In the genomic region with DNA sequence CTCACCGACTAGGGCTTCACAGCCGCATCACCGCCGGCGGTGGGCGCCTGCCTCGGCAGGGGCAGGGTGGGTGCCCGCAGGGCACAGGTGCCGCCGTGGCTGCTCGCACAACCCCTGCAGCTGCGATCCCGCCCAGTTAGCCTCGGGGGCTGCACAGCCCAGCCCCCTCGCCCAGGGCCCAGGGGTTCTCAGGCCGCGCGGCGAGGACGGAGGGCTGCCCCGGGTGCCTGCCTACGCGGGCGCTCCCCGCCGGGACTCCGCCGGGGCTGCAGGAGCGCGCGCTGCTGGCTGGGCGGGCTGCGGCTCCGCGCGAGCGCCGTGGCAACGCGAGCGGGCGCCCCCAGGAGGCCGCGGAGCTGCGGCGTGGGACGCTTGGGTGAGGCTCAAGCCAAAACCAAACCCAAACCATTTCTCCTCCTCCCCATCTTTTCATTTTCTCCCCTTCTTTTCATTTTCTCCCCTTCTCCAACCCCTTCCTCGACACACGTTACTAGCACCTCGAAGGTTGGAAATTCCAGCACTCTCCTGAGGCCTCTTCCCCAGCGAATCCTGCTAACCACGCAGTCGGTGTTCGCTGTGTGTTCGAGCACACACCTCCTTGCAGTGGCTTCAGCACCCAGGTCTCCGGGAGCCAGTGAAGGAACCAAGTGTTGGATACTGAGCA, we compare ENCODE assay signal across 8 cellular contexts. TPM values are rescaled to one million over a fixed set of nuclear protein-coding genes. Genes with fewer than 3 reads are reported as not detected.
DNase-seq lines count a peak whose midpoint lies in the region; FAIRE-seq and TF ChIP-seq lines count a peak whose summit lies in the region.

A gene with protein sequence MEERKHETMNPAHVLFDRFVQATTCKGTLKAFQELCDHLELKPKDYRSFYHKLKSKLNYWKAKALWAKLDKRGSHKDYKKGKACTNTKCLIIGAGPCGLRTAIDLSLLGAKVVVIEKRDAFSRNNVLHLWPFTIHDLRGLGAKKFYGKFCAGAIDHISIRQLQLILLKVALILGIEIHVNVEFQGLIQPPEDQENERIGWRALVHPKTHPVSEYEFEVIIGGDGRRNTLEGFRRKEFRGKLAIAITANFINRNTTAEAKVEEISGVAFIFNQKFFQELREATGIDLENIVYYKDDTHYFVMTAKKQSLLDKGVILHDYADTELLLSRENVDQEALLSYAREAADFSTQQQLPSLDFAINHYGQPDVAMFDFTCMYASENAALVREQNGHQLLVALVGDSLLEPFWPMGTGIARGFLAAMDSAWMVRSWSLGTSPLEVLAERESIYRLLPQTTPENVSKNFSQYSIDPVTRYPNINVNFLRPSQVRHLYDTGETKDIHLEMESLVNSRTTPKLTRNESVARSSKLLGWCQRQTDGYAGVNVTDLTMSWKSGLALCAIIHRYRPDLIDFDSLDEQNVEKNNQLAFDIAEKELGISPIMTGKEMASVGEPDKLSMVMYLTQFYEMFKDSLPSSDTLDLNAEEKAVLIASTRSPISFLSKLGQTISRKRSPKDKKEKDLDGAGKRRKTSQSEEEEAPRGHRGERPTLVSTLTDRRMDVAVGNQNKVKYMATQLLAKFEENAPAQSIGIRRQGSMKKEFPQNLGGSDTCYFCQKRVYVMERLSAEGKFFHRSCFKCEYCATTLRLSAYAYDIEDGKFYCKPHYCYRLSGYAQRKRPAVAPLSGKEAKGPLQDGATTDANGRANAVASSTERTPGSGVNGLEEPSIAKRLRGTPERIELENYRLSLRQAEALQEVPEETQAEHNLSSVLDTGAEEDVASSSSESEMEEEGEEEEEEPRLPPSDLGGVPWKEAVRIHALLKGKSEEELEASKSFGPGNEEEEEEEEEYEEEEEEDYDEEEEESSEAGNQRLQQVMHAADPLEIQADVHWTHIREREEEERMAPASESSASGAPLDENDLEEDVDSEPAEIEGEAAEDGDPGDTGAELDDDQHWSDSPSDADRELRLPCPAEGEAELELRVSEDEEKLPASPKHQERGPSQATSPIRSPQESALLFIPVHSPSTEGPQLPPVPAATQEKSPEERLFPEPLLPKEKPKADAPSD (N-terminal part only) (minus strand): TSS at position 286 of the 664 bp plus-strand sequence. CDS start 117,749 bp downstream, outside the sequence.

- H4K8ac ChIP-seq in H1 (ENCODE audit: extremely low read depth, insufficient read depth, low read length): peak within 1 kb of the TSS; percentile 17

- POLR2A ChIA-PET in BJ (lab: Charles Lee): no interaction called here
- POLR2A ChIA-PET in H1 (lab: Charles Lee; ENCODE audit: partially characterized antibody): interaction anchor here (1.5 kb wide), 1 partner anchor 53 kb away, joined by 6 read pairs; a partner anchor contains a TSS

- H3K18ac ChIP-seq in H1 (ENCODE audit: extremely low read depth, low read length): peak within 1 kb of the TSS; percentile 62

- no peak within 1 kb of the TSS for H2BK20ac ChIP-seq in H1 (ENCODE audit: low read length)

- H2BK12ac ChIP-seq in H1 (ENCODE audit: low read depth, low read length): peak within 1 kb of the TSS; percentile 50; the same call in 1 of the 2 replicates

- H4K20me1 ChIP-seq in H1 (replicated peaks in 1 of 2; ENCODE audit: control insufficient read depth in 1 of 2, insufficient read depth in 2 of 2, low read length in 2 of 2): peaks cover 1% of the 10 kb centered on the region in 2 experiments

- H3K9me3 ChIP-seq in H1 (ENCODE audit: insufficient read depth in 2 of 2, low read depth in 1 of 2, low read length in 1 of 2): no peaks in the 10 kb centered on the region

- 0 out of 2 replicates have a peak within 1 kb of the TSS, but pooled peaks have one; percentile 29 for H2BK15ac ChIP-seq in H1 (ENCODE audit: low read length)

- TF ChIP-seq EP300 in H1 (IDR thresholded peaks at IDR 0.05; ENCODE audit: borderline replicate concordance in 1 of 2, low read depth in 2 of 2, low read length in 2 of 2): no peak

- H2AFZ ChIP-seq in H1 (ENCODE audit: low read length): peak within 1 kb of the TSS; percentile 90

- no peak within 1 kb of the TSS for H2BK5ac ChIP-seq in H1 (ENCODE audit: low read depth, low read length)

- H3K56ac ChIP-seq in H1 (replicated peaks; ENCODE audit: insufficient read length, low read depth, low read length): no peak within 1 kb of the TSS

- no peak within 1 kb of the TSS for H3K14ac ChIP-seq in H1 (ENCODE audit: insufficient read length)

- H3K9ac ChIP-seq in H1 (replicated peaks in 1 of 4; ENCODE audit: extremely low read depth in 1 of 4, low read depth in 3 of 4, low read length in 3 of 4): peak within 1 kb of the TSS in 1 of 4 experiments; percentile 38; a peak in 2 of 7 replicates

- H4K91ac ChIP-seq in H1 (replicated peaks; ENCODE audit: insufficient read length, low read length): no peak within 1 kb of the TSS

- H2AK5ac ChIP-seq in H1 (ENCODE audit: low read depth, low read length): no peak within 1 kb of the TSS

- H2BK120ac ChIP-seq in H1 (replicated peaks; ENCODE audit: low read depth, low read length): peak within 1 kb of the TSS; percentile 38

- 6 to 100% methylated on average over 1 to 28 of the region's 56 CpGs for WGBS in H1 (ENCODE audit: extremely low coverage in 1 of 2, insufficient coverage in 1 of 2, insufficient read length in 1 of 2, insufficient replicate concordance in 2 of 2, low coverage in 1 of 2, low lambda C conversion rate in 2 of 2, missing lambda C conversion rate in 1 of 2), 2 experiments

- H3K23me2 ChIP-seq in H1 (ENCODE audit: low read depth, low read length): peaks cover 13% of the 10 kb centered on the region

- H3K4me2 ChIP-seq in H1 (ENCODE audit: insufficient read depth in 1 of 2, low read depth in 2 of 2, low read length in 2 of 2): peak within 1 kb of the TSS; percentile 92 to 95

- H4K5ac ChIP-seq in H1 (ENCODE audit: insufficient read length, low read depth, low read length): no peak within 1 kb of the TSS

- peak within 1 kb of the TSS; percentile 67 for H3K4me3 ChIP-seq in BJ (ENCODE audit: low read depth, low read length)
- H3K4me3 ChIP-seq in H7 (ENCODE audit: insufficient read depth, low read depth, low read length): peak within 1 kb of the TSS; percentile 55
- H3K4me3 ChIP-seq in H1 (ENCODE audit: extremely low read depth in 1 of 4, insufficient read depth in 2 of 4, low read depth in 3 of 4, low read length in 4 of 4): peak within 1 kb of the TSS; percentile 42 to 66 (median 56)

- H3K23ac ChIP-seq in H1 (ENCODE audit: insufficient read length): no peak within 1 kb of the TSS

- TF ChIP-seq RAD21 in H1 (IDR thresholded peaks at IDR 0.05 in 1 of 2, conservative IDR thresholded peaks at IDR 0.05 in 1 of 2; ENCODE audit: low read depth in 2 of 2, low read length in 2 of 2): peak in 1 of 2 experiments; percentile 36; a peak in 1 of 4 replicates

- TF ChIP-seq CTCF in BJ (IDR thresholded peaks at IDR 0.05; ENCODE audit: insufficient read depth, low read depth, low read length) (peak; percentile 61), H1 (IDR thresholded peaks at IDR 0.05; ENCODE audit: control extremely low read depth in 1 of 3, insufficient read depth in 1 of 3, low read depth in 1 of 3, low read length in 3 of 3) (peak; percentile 30 to 46 (median 38); a peak in 3 of 4 replicates)

- no peaks in the 10 kb centered on the region for H3K79me2 ChIP-seq in H1 (ENCODE audit: control insufficient read depth in 1 of 2, insufficient read depth in 2 of 2, low read length in 2 of 2)

- no peak for DNase-seq in BJ (ENCODE audit: low read depth)
- peak; percentile 89 for DNase-seq in H7
- DNase-seq in NCI-H526 treated with DMSO at 0.1 percent for 48 hours (lab: John Stamatoyannopoulos, UW): peak; percentile 37
- DNase-seq in activated CD8-positive, alpha-beta memory T cell treated with anti-CD3 and anti-CD28 coated beads, Interleukin-2, amount 50 U/mL, for 24 hours (ENCODE audit: extremely low read depth): peak; percentile 6
- peak in 1 of 2 experiments; percentile 74 for DNase-seq in H1 (ENCODE audit: low read depth in 1 of 2, low spot score in 2 of 2)
- peak; percentile 81 for DNase-seq in medulla oblongata (ENCODE audit: extremely low spot score)
- DNase-seq in stimulated activated CD4-positive, alpha-beta T cell treated with anti-CD3 and anti-CD28 coated beads, TNF-alpha, amount 100 ng/mL, for 48 hours (ENCODE audit: low read depth in 3 of 3): peak in 2 of 3 donors; percentile 45 to 64
- DNase-seq in H4 (ENCODE audit: low spot score): no peak

- no peaks in the 10 kb centered on the region for H3K79me1 ChIP-seq in H1 (ENCODE audit: low read depth, low read length)

- H3K36me3 ChIP-seq in BJ (ENCODE audit: control insufficient read depth, insufficient read depth, low read length): no peaks in the 10 kb centered on the region
- no peaks in the 10 kb centered on the region for H3K36me3 ChIP-seq in H7 (replicated peaks; ENCODE audit: control insufficient read depth, insufficient read depth, low read length)
- no peaks in the 10 kb centered on the region for H3K36me3 ChIP-seq in H1 (ENCODE audit: control insufficient read depth in 2 of 4, insufficient read depth in 4 of 4, low read length in 3 of 4)

- CTCF ChIA-PET in BJ (lab: Yijun Ruan, JAX): interaction anchor here (0.5 to 4.8 kb wide), 18 partner anchors 9 to 466 kb away, joined by 3 to 19 read pairs (median 4); a partner anchor contains a TSS
- CTCF ChIA-PET in H1 (lab: Charles Lee; ENCODE audit: partially characterized antibody): interaction anchor here (1.0 to 2.1 kb wide), 6 partner anchors 11 to 107 kb away, joined by 3 to 11 read pairs (median 4); no protein-coding TSS in a partner anchor

- H3K27ac ChIP-seq in H1 (ENCODE audit: low read depth, low read length): no peak within 1 kb of the TSS

- peaks cover 0 to 10% (median 5%) of the 10 kb centered on the region in 4 experiments; a peak in 6 of 7 replicates for H3K4me1 ChIP-seq in H1 (replicated peaks in 1 of 4; ENCODE audit: control insufficient read depth in 3 of 4, insufficient read depth in 4 of 4, low read length in 3 of 4)

- H3K4ac ChIP-seq in H1 (replicated peaks; ENCODE audit: insufficient read length, low read depth, low read length): no peak within 1 kb of the TSS

- FAIRE-seq in H1 (lab: Jason Lieb, UNC): no peak

- H3K27me3 ChIP-seq in BJ (ENCODE audit: control insufficient read depth, insufficient read depth, low read length): no peaks in the 10 kb centered on the region
- peaks cover 24% of the 10 kb centered on the region for H3K27me3 ChIP-seq in H7 (ENCODE audit: control insufficient read depth, insufficient read depth, low read length)
- peaks cover 15 to 33% (median 25%) of the 10 kb centered on the region in 4 experiments for H3K27me3 ChIP-seq in H1 (replicated peaks in 1 of 4; ENCODE audit: control insufficient read depth in 3 of 4, extremely low read depth in 1 of 4, insufficient read depth in 3 of 4, low read length in 3 of 4)

- no peak for TF ChIP-seq POLR2A in H1 (IDR thresholded peaks at IDR 0.05; ENCODE audit: control extremely low read depth in 1 of 2, low read depth in 2 of 2, low read length in 2 of 2)

RNA-seq across cellular contexts. Expression of the gene that starts here (rescaled TPM):
- polyA plus RNA-seq in BJ (2011; rRNA removed) (13.4 and 16.4 TPM in 2 replicates), H1 (2011; rRNA removed) (8.3 and 10.8 TPM in 2 replicates)
- 18.9 and 20.1 TPM in 2 replicates for polyA minus RNA-seq in BJ (2011; rRNA and poly(A)+ RNA removed)
- total RNA-seq in H7 (2014; rRNA removed; shearing (Covaris generic)): 11.8 and 12.3 TPM in 2 replicates
- 39.2 and 41.8 TPM in 2 replicates for total RNA-seq in H1 (2021; fragmentation: NEBNext Ultra II Directional; extraction: Animal tissue kit (Norgen Biotek cat#: 25700))
- 10.7 TPM for polyA plus RNA-seq in H1 (2011; cell fraction: cytosol; rRNA removed)
- polyA plus RNA-seq in H1 (2011; cell fraction: nucleus; rRNA removed): 32.8 TPM
- polyA plus RNA-seq in H1 (2012, experiment 1 of 2): 18.4 to 26.8 TPM (median 20.0 TPM) in 4 replicates
- 5.5 TPM for polyA plus RNA-seq in H1 (2012, experiment 2 of 2)
- polyA plus RNA-seq in H1 (2013, experiment 1 of 2): 13.1 TPM
- polyA plus RNA-seq in H1 (2013, experiment 2 of 2): 13.3 TPM
- polyA minus RNA-seq in H1 (2011; rRNA and poly(A)+ RNA removed): 31.2 and 33.7 TPM in 2 replicates
- polyA minus RNA-seq in H1 (2011; cell fraction: cytosol; rRNA and poly(A)+ RNA removed): 13.2 TPM
- polyA minus RNA-seq in H1 (2011; cell fraction: nucleus; rRNA and poly(A)+ RNA removed): 34.5 TPM
- 7.0 and 17.3 TPM in 2 replicates for total RNA-seq in H4 (2014; rRNA removed; shearing (Covaris generic))

Comparison
In these comparisons a context has a peak if more than half of its experiments do, and no peak if none do; other contexts are left out.
1. DNase-seq: peak in H7 (single experiment), NCI-H526 treated with DMSO at 0.1 percent for 48 hours (single experiment), activated CD8-positive, alpha-beta memory T cell treated with anti-CD3 and anti-CD28 coated beads, Interleukin-2, amount 50 U/mL, for 24 hours (single experiment), medulla oblongata (single experiment) and stimulated activated CD4-positive, alpha-beta T cell treated with anti-CD3 and anti-CD28 coated beads, TNF-alpha, amount 100 ng/mL, for 48 hours (2 of 3); none in BJ (single experiment) and H4 (single experiment).
2. Peak in every context shown above with its lines, with median percentiles within 50 percentile points of each other: H3K4me3 ChIP-seq.